ENCODE assay signal across 18 cellular contexts in the genomic region with DNA sequence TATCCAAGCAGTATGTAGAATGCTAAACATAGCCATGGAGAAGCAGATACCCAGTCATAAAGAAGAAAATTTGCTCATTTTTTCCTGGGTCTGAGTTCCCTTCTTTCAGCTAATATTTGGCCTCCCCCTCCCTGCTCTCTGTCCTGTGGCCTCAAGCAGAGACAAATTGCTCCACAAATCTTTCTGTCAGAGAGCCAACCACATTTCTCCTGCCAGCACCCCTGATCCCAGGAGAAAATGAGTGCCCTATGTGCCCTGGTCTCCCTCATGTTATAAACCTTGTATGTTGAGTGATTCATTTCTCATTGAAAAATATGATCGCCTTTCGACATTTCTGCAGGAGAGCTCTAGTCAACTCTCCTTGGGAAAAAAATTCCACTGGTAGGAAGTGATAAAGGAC.
DNase-seq lines count a peak whose midpoint lies in the region; ATAC-seq and TF ChIP-seq lines count a peak whose summit lies in the region.
"Had no signal": no experiment of that assay in that cellular context is flagged by ENCODE, and none has a peak within 500 bp of the region (broad histone marks: within the 10 kb centered on the region; RNA-seq: fewer than 3 reads in every experiment).

No MANE protein-coding gene starts in this region.

- no peak for DNase-seq in activated T-cell treated with anti-CD3 and anti-CD28 coated beads, Interleukin-2, amount 50 U/mL, for 72 hours
- DNase-seq in activated T-cell treated with anti-CD3 and anti-CD28 coated beads, Interleukin-2, amount 50 U/mL, for 48 hours = no peak
- DNase-seq in activated T-helper 2 cell treated with anti-CD3 and anti-CD28 coated beads, Interferon-gamma antibody, Interleukin-2, Interleukin-4, amounts not matched to agents 10 μg/mL and 5 μg/mL and 100 μg/mL, durations not matched to agents 14 hours and 24 hours and 36 hours (ENCODE audit: low spot score) = no peak
- no peak for DNase-seq in 8988T
- no peak for DNase-seq in suprapubic skin (ENCODE audit: low spot score in 2 of 2)
- DNase-seq: activated CD8-positive, alpha-beta memory T cell treated with anti-CD3 and anti-CD28 coated beads, Interleukin-2, amount 50 U/mL, for 48 hours; COR-L47; dorsolateral prefrontal cortex; NCI-H1694 treated with DMSO at 0.1 percent for 48 hours; retina; SIG-M5 had no signal

- intact Hi-C loops in activated T-helper 2 cell treated with anti-CD3 and anti-CD28 coated beads, Interferon-gamma antibody, Interleukin-2, Interleukin-4, amounts not matched to agents 10 μg/mL and 5 μg/mL and 100 μg/mL, durations not matched to agents 14 hours and 24 hours and 36 hours (cut with micrococcal nuclease) = no loop called here

- TF ChIP-seq EP300 in gastroesophageal sphincter (IDR thresholded peaks at IDR 0.05) (no peak), suprapubic skin (IDR thresholded peaks at IDR 0.05) (no peak)

- no peaks in the 10 kb centered on the region for H3K9me3 ChIP-seq in gastroesophageal sphincter
- no peaks in the 10 kb centered on the region for H3K9me3 ChIP-seq in stomach smooth muscle (ENCODE audit: control insufficient read depth in 2 of 2, low read length in 2 of 2)
- no peaks in the 10 kb centered on the region for H3K9me3 ChIP-seq in suprapubic skin
- H3K9me3 ChIP-seq: breast epithelium, vagina had no signal

- ATAC-seq in activated T-cell treated with anti-CD3 and anti-CD28 coated beads, Interleukin-2, amount 50 U/mL, for 72 hours (replicated peaks in 1 of 2) = no peak
- ATAC-seq in gastroesophageal sphincter (no peak), GM18870 (IDR thresholded peaks at IDR 0.05; ENCODE audit: unreplicated experiment) (no peak)

- no peaks in the 10 kb centered on the region for H3K27me3 Mint-ChIP-seq in activated T-cell treated with anti-CD3 and anti-CD28 coated beads, Interleukin-2, amount 50 U/mL, for 72 hours (ENCODE audit: low read depth)
- H3K27me3 Mint-ChIP-seq in activated T-helper 2 cell treated with anti-CD3 and anti-CD28 coated beads, Interferon-gamma antibody, Interleukin-2, Interleukin-4, amounts not matched to agents 10 μg/mL and 5 μg/mL and 100 μg/mL, durations not matched to agents 14 hours and 24 hours and 36 hours (ENCODE audit: low read depth) = no peaks in the 10 kb centered on the region
- H3K27me3 Mint-ChIP-seq: activated naive CD8-positive, alpha-beta T cell had no signal

- H3K27me3 ChIP-seq in gastroesophageal sphincter (no peaks in the 10 kb centered on the region), stomach smooth muscle (ENCODE audit: control insufficient read depth in 1 of 2, insufficient read depth in 2 of 2, low read length in 2 of 2) (no peaks in the 10 kb centered on the region), suprapubic skin (no peaks in the 10 kb centered on the region)
- H3K27me3 ChIP-seq: breast epithelium, dorsolateral prefrontal cortex, hepatocyte, vagina had no signal

- peak overlapping the region; percentile 87 for H3K27ac Mint-ChIP-seq in activated T-cell treated with anti-CD3 and anti-CD28 coated beads, Interleukin-2, amount 50 U/mL, for 72 hours
- H3K27ac Mint-ChIP-seq in activated T-helper 2 cell treated with anti-CD3 and anti-CD28 coated beads, Interferon-gamma antibody, Interleukin-2, Interleukin-4, amounts not matched to agents 10 μg/mL and 5 μg/mL and 100 μg/mL, durations not matched to agents 14 hours and 24 hours and 36 hours = peak overlapping the region; percentile 6

- TF ChIP-seq POLR2A in gastroesophageal sphincter (IDR thresholded peaks at IDR 0.05) (no peak), suprapubic skin (IDR thresholded peaks at IDR 0.05) (no peak)

- H3K4me3 Mint-ChIP-seq in activated T-cell treated with anti-CD3 and anti-CD28 coated beads, Interleukin-2, amount 50 U/mL, for 72 hours = peak overlapping the region in 1 of 2 donors; percentile 55
- no peak overlapping the region for H3K4me3 Mint-ChIP-seq in activated T-helper 2 cell treated with anti-CD3 and anti-CD28 coated beads, Interferon-gamma antibody, Interleukin-2, Interleukin-4, amounts not matched to agents 10 μg/mL and 5 μg/mL and 100 μg/mL, durations not matched to agents 14 hours and 24 hours and 36 hours (ENCODE audit: low read depth)

- no peaks in the 10 kb centered on the region for H3K9me3 Mint-ChIP-seq in activated T-cell treated with anti-CD3 and anti-CD28 coated beads, Interleukin-2, amount 50 U/mL, for 72 hours
- no peaks in the 10 kb centered on the region for H3K9me3 Mint-ChIP-seq in activated T-helper 2 cell treated with anti-CD3 and anti-CD28 coated beads, Interferon-gamma antibody, Interleukin-2, Interleukin-4, amounts not matched to agents 10 μg/mL and 5 μg/mL and 100 μg/mL, durations not matched to agents 14 hours and 24 hours and 36 hours

- H3K36me3 Mint-ChIP-seq in activated T-cell treated with anti-CD3 and anti-CD28 coated beads, Interleukin-2, amount 50 U/mL, for 72 hours (ENCODE audit: insufficient read depth in 2 of 2) = no peaks in the 10 kb centered on the region
- H3K36me3 Mint-ChIP-seq in activated T-helper 2 cell treated with anti-CD3 and anti-CD28 coated beads, Interferon-gamma antibody, Interleukin-2, Interleukin-4, amounts not matched to agents 10 μg/mL and 5 μg/mL and 100 μg/mL, durations not matched to agents 14 hours and 24 hours and 36 hours (ENCODE audit: low read depth) = no peaks in the 10 kb centered on the region
- H3K36me3 Mint-ChIP-seq: activated naive CD8-positive, alpha-beta T cell had no signal

- H3K9ac ChIP-seq in stomach smooth muscle (ENCODE audit: low read length in 2 of 2) = peak overlapping the region in 1 of 2 donors; percentile 60

- H3K4me1 Mint-ChIP-seq in activated T-cell treated with anti-CD3 and anti-CD28 coated beads, Interleukin-2, amount 50 U/mL, for 72 hours (ENCODE audit: low read depth) = peaks cover 55% of the 10 kb centered on the region
- peaks cover 48% of the 10 kb centered on the region for H3K4me1 Mint-ChIP-seq in activated T-helper 2 cell treated with anti-CD3 and anti-CD28 coated beads, Interferon-gamma antibody, Interleukin-2, Interleukin-4, amounts not matched to agents 10 μg/mL and 5 μg/mL and 100 μg/mL, durations not matched to agents 14 hours and 24 hours and 36 hours (ENCODE audit: low read depth)

- H3K27ac ChIP-seq in gastroesophageal sphincter (peak overlapping the region in 3 of 4 donors; percentile 83 to 89 (median 87)), stomach smooth muscle (ENCODE audit: low read length) (peak overlapping the region; percentile 79), suprapubic skin (no peak overlapping the region)
- H3K27ac ChIP-seq: breast epithelium, hepatocyte had no signal

- no peak overlapping the region for H3K4me3 ChIP-seq in gastroesophageal sphincter
- H3K4me3 ChIP-seq in stomach smooth muscle (ENCODE audit: low read length in 2 of 2) = no peak overlapping the region
- no peak overlapping the region for H3K4me3 ChIP-seq in suprapubic skin
- H3K4me3 ChIP-seq: breast epithelium, dorsolateral prefrontal cortex, hepatocyte, vagina had no signal

- peaks cover 22 to 56% (median 24%) of the 10 kb centered on the region in 3 donors for H3K4me1 ChIP-seq in gastroesophageal sphincter
- H3K4me1 ChIP-seq in stomach smooth muscle (ENCODE audit: control insufficient read depth, insufficient read depth, low read length) = peaks cover 21% of the 10 kb centered on the region
- peaks cover 3% of the 10 kb centered on the region for H3K4me1 ChIP-seq in suprapubic skin
- H3K4me1 ChIP-seq: breast epithelium had no signal

- WGBS in gastroesophageal sphincter (ENCODE audit: low coverage in 1 of 2), 2 donors = 57 to 89% methylated on average over 2 of the region's 2 CpGs
- WGBS in suprapubic skin = 90% methylated on average over 2 of the region's 2 CpGs

- H3K36me3 ChIP-seq in gastroesophageal sphincter (peaks cover 0 to 3% of the 10 kb centered on the region in 2 donors), stomach smooth muscle (ENCODE audit: control insufficient read depth in 2 of 2, insufficient read depth in 2 of 2, low read length in 2 of 2) (peaks cover 0 to 2% of the 10 kb centered on the region in 2 donors), suprapubic skin (peaks cover 3% of the 10 kb centered on the region)
- H3K36me3 ChIP-seq: breast epithelium had no signal

- TF ChIP-seq CTCF in gastroesophageal sphincter (IDR thresholded peaks at IDR 0.05) (no peak), suprapubic skin (IDR thresholded peaks at IDR 0.05) (no peak)
